ENCODE assay signal across 10 cellular contexts in genomic region chr2:223087466-223087865, GRCh38. TPM values are rescaled to one million over a fixed set of nuclear protein-coding genes. Genes with fewer than 3 reads are reported as not detected.
"Had no signal": no experiment of that assay in that cellular context is flagged by ENCODE, and none has a peak within 500 bp of the region (broad histone marks: within the 10 kb centered on the region; RNA-seq: fewer than 3 reads in every experiment).

No MANE protein-coding gene starts in this region.

- H3K4me1 ChIP-seq: HAP-1 had no signal

- ATAC-seq: HCT116, HepG2 had no signal

- H3K27ac Mint-ChIP-seq: HFFc6, IgD-negative memory B cell had no signal

- H3K4me3 Mint-ChIP-seq: HFFc6, IgD-negative memory B cell had no signal

- H3K4me3 ChIP-seq: GM23248, HAP-1 had no signal

- H2AFZ ChIP-seq: GM23248 had no signal

- H3K9ac ChIP-seq: GM23248 had no signal

- H3K36me3 ChIP-seq: HAP-1 had no signal

- DNase-seq: GM23248, GOT3, H7, HFFc6 had no signal

- H3K9me3 ChIP-seq: HAP-1 had no signal

- H3K36me3 Mint-ChIP-seq: IgD-negative memory B cell had no signal

- H3K9me3 Mint-ChIP-seq: HFFc6 had no signal

- H3K4me1 Mint-ChIP-seq: IgD-negative memory B cell had no signal

- H3K27ac ChIP-seq: GM23248, HL-60 had no signal

RNA-seq across cellular contexts. Expression of gene KCNE4, which starts 35.5 kb away (rescaled TPM):
- total RNA-seq: H7, HepG2, HT1080 had no signal
- polyA plus RNA-seq: HepG2, IgD-negative memory B cell had no signal
